Comparison of ENCODE assay signal across 17 cellular contexts in the genomic region with DNA sequence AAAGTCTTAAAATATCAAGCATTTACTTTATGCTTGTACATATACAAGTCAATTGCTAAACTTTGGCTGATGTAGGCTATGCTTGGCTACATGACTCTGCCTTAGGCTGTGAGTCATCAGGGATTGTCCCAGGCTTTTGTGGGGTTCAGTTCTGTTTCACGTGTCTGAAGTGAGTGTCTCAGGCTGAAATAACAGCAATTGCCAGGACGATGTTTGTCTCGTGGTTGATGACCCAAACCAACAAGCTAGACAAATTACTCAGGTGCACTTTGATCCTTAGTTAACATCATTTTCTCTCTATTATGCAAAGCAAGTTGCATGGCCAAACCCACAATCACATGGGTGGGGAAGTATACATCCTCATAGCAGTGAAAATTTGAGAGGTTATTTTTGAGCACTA.
A peak's percentile ranks its signal among the peaks of the same experiment; 100 is the strongest.
DNase-seq lines count a peak whose midpoint lies in the region; ATAC-seq and TF ChIP-seq lines count a peak whose summit lies in the region.
"Had no signal": no experiment of that assay in that cellular context is flagged by ENCODE, and none has a peak within 500 bp of the region (broad histone marks: within the 10 kb centered on the region; RNA-seq: fewer than 3 reads in every experiment).

No MANE protein-coding gene starts in this region.

- H3K36me3 ChIP-seq in spleen (no peaks in the 10 kb centered on the region), sigmoid colon (no peaks in the 10 kb centered on the region)
- H3K36me3 ChIP-seq: left lung, upper lobe of right lung had no signal

- TF ChIP-seq POLR2A in spleen (IDR thresholded peaks at IDR 0.05), result no peak
- TF ChIP-seq POLR2A in sigmoid colon (IDR thresholded peaks at IDR 0.05), result no peak

- H3K4me1 ChIP-seq in spleen (no peaks in the 10 kb centered on the region), sigmoid colon (no peaks in the 10 kb centered on the region)
- H3K4me1 ChIP-seq: left lung, upper lobe of right lung had no signal

- H3K27ac ChIP-seq in spleen (no peak overlapping the region), sigmoid colon (no peak overlapping the region)
- H3K27ac ChIP-seq: left lung, upper lobe of right lung had no signal

- H3K4me1 Mint-ChIP-seq in activated CD4-positive, alpha-beta T cell treated with anti-CD3 and anti-CD28 coated beads for 36 hours, result no peaks in the 10 kb centered on the region

- H3K27me3 Mint-ChIP-seq in activated CD4-positive, alpha-beta T cell treated with anti-CD3 and anti-CD28 coated beads for 36 hours, result no peaks in the 10 kb centered on the region
- H3K27me3 Mint-ChIP-seq: activated CD8-positive, alpha-beta T cell treated with anti-CD3 and anti-CD28 coated beads for 36 hours had no signal

- H3K27me3 ChIP-seq in spleen (replicated peaks in 1 of 7), result no peaks in the 10 kb centered on the region
- H3K27me3 ChIP-seq in sigmoid colon, result no peaks in the 10 kb centered on the region
- H3K27me3 ChIP-seq: left lung, upper lobe of right lung had no signal

- H3K4me3 ChIP-seq in astrocyte of the spinal cord (ENCODE audit: low read depth, low read length) (no peak overlapping the region), spleen (no peak overlapping the region), sigmoid colon (no peak overlapping the region)
- H3K4me3 ChIP-seq: left lung, upper lobe of right lung had no signal

- peaks cover 0 to 19% (median 0%) of the 10 kb centered on the region in 8 donors for H3K9me3 ChIP-seq in spleen
- H3K9me3 ChIP-seq in sigmoid colon, result no peaks in the 10 kb centered on the region
- H3K9me3 ChIP-seq: upper lobe of right lung had no signal

- POLR2A ChIA-PET in activated CD4-positive, alpha-beta T cell treated with anti-CD3 and anti-CD28 coated beads for 36 hours (lab: Charles Lee), result no interaction called here

- 70 to 90% (median 73%) methylated on average over 3 of the region's 3 CpGs for WGBS in spleen, 5 donors
- WGBS in sigmoid colon, 2 donors, result 11 to 61% methylated on average over 3 of the region's 3 CpGs

- ATAC-seq in activated CD4-positive, alpha-beta T cell treated with anti-CD3 and anti-CD28 coated beads for 36 hours, result peak; percentile 64
- ATAC-seq: activated CD8-positive, alpha-beta T cell treated with anti-CD3 and anti-CD28 coated beads for 36 hours; left lung; upper lobe of right lung had no signal

- no peak overlapping the region for H3K27ac Mint-ChIP-seq in activated CD4-positive, alpha-beta T cell treated with anti-CD3 and anti-CD28 coated beads for 36 hours
- H3K27ac Mint-ChIP-seq: activated CD8-positive, alpha-beta T cell treated with anti-CD3 and anti-CD28 coated beads for 36 hours had no signal

- CTCF ChIA-PET in activated CD4-positive, alpha-beta T cell treated with anti-CD3 and anti-CD28 coated beads for 36 hours (lab: Charles Lee), result no interaction called here

- TF ChIP-seq EP300 in sigmoid colon (IDR thresholded peaks at IDR 0.05), result no peak

- TF ChIP-seq CTCF in astrocyte of the spinal cord (IDR thresholded peaks at IDR 0.05; ENCODE audit: low read depth, low read length) (no peak), spleen (IDR thresholded peaks at IDR 0.05 in 8 of 11, conservative IDR thresholded peaks at IDR 0.05 in 3 of 11) (no peak), sigmoid colon (IDR thresholded peaks at IDR 0.05) (no peak)

- H3K4me3 Mint-ChIP-seq in activated CD4-positive, alpha-beta T cell treated with anti-CD3 and anti-CD28 coated beads for 36 hours, result no peak overlapping the region
- H3K4me3 Mint-ChIP-seq: activated CD8-positive, alpha-beta T cell treated with anti-CD3 and anti-CD28 coated beads for 36 hours; neural crest cell had no signal

- in situ Hi-C loops in astrocyte of the spinal cord (cut with HindIII; ENCODE audit: low sequenced_read_pairs), result no loop called here

- intact Hi-C loops in activated CD4-positive, alpha-beta T cell treated with anti-CD3 and anti-CD28 coated beads for 36 hours (cut with DNase I, micrococcal nuclease), result no loop called here
- intact Hi-C loops in spleen (cut with DNase I; ENCODE audit: low total_unique reads) (no loop called here), sigmoid colon (cut with DNase I) (no loop called here)

- DNase-seq in activated CD4-positive, alpha-beta T cell treated with anti-CD3 and anti-CD28 coated beads for 36 hours, result peak; percentile 10
- no peak for DNase-seq in activated CD4-positive, alpha-beta T cell treated with anti-CD3 and anti-CD28 coated beads for 48 hours
- peak; percentile 73 for DNase-seq in HT1080 (ENCODE audit: low read depth)
- peak; percentile 72 for DNase-seq in astrocyte of the spinal cord (ENCODE audit: low read depth, low spot score)
- peak; percentile 81 for DNase-seq in renal cortical epithelial cell (ENCODE audit: low read depth)
- no peak for DNase-seq in spleen
- DNase-seq in sigmoid colon, result no peak
- DNase-seq in activated T-cell treated with anti-CD3 and anti-CD28 coated beads for 4 hours, result no peak
- DNase-seq: ACHN; activated CD8-positive, alpha-beta T cell treated with anti-CD3 and anti-CD28 coated beads for 36 hours; activated naive CD4-positive, alpha-beta T cell treated with anti-CD3 and anti-CD28 coated beads, Interleukin-2, amount 50 U/mL, for 16 hours; DMS 273 treated with DMSO at 0.1 percent for 48 hours; left lung; MM.1S; NCI-H2107; upper lobe of right lung had no signal

- no peaks in the 10 kb centered on the region for H3K36me3 Mint-ChIP-seq in activated CD4-positive, alpha-beta T cell treated with anti-CD3 and anti-CD28 coated beads for 36 hours (ENCODE audit: low read depth)

- H3K9me3 Mint-ChIP-seq in activated CD4-positive, alpha-beta T cell treated with anti-CD3 and anti-CD28 coated beads for 36 hours (ENCODE audit: low read depth), result peaks cover 8% of the 10 kb centered on the region

Comparison
In these comparisons a context has a peak if more than half of its experiments do, and no peak if none do; other contexts are left out.
1. DNase-seq: peak in activated CD4-positive, alpha-beta T cell treated with anti-CD3 and anti-CD28 coated beads for 36 hours (single experiment), HT1080 (single experiment), astrocyte of the spinal cord (single experiment) and renal cortical epithelial cell (single experiment); none in activated CD4-positive, alpha-beta T cell treated with anti-CD3 and anti-CD28 coated beads for 48 hours (single experiment), spleen (single experiment), sigmoid colon (single experiment) and activated T-cell treated with anti-CD3 and anti-CD28 coated beads for 4 hours (single experiment).